ENCODE assay signal across 13 cellular contexts in the genomic region with DNA sequence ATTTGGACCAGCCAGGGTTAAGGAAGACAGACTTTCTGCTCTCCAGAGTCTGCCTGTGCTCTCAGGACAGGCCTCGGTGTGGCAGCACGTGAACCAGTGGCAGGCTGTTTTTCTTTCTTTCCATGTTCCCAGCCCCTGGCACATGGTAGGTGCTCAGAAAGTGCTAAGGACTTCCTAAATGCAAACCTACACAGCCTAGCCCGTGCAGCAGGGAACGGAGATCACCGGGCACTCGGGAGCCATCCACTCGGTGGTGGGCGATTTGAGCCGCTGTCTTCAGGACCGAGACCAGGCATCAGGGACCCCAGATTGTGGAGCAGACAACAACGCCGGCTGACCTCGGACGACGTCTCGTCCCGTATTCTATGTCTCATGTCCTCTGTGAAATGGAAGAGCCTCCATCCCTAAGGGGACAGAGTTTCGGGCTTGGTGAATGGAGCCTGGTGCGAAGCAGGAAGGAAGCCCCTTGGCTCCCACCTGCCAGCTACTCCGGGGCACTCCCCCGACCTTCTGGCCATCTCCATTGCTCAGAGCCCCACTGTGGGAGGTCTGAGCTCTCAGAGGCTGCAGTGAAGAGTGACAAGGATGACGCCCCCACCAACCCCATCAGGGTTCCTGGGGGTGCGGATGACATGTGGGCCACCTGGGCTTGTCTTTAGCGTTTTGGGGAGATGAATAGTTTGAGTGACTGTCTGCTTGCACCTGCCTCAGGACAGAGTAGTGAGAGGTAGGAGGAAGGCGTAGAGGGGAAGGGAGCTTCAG. TPM values are rescaled to one million over a fixed set of nuclear protein-coding genes. Genes with fewer than 3 reads are reported as not detected.
DNase-seq lines count a peak whose midpoint lies in the region; ATAC-seq, FAIRE-seq and TF ChIP-seq lines count a peak whose summit lies in the region.
"Had no signal": no experiment of that assay in that cellular context is flagged by ENCODE, and none has a peak within 500 bp of the region (broad histone marks: within the 10 kb centered on the region; RNA-seq: fewer than 3 reads in every experiment).

No MANE protein-coding gene starts in this region.

- intact Hi-C loops in activated naive CD4-positive, alpha-beta T cell treated with anti-CD3 and anti-CD28 coated beads for 36 hours (cut with micrococcal nuclease) = no loop called here

- peaks cover 45% of the 10 kb centered on the region for H3K4me1 Mint-ChIP-seq in activated naive CD8-positive, alpha-beta T cell (ENCODE audit: low read depth)
- H3K4me1 Mint-ChIP-seq in activated naive CD8-positive, alpha-beta T cell treated with anti-CD3 and anti-CD28 coated beads for 36 hours = peaks cover 31% of the 10 kb centered on the region
- H3K4me1 Mint-ChIP-seq in chondrocyte (ENCODE audit: low read depth) = peaks cover 10% of the 10 kb centered on the region
- peaks cover 22 to 62% (median 53%) of the 10 kb centered on the region in 4 donors for H3K4me1 Mint-ChIP-seq in naive thymus-derived CD8-positive, alpha-beta T cell
- peaks cover 33% of the 10 kb centered on the region for H3K4me1 Mint-ChIP-seq in activated naive CD4-positive, alpha-beta T cell treated with anti-CD3 and anti-CD28 coated beads for 36 hours (ENCODE audit: low read depth)

- H3K27me3 Mint-ChIP-seq in activated naive CD8-positive, alpha-beta T cell = no peaks in the 10 kb centered on the region
- no peaks in the 10 kb centered on the region for H3K27me3 Mint-ChIP-seq in activated naive CD8-positive, alpha-beta T cell treated with anti-CD3 and anti-CD28 coated beads for 36 hours
- no peaks in the 10 kb centered on the region for H3K27me3 Mint-ChIP-seq in chondrocyte (ENCODE audit: low read depth)
- no peaks in the 10 kb centered on the region for H3K27me3 Mint-ChIP-seq in naive thymus-derived CD8-positive, alpha-beta T cell
- H3K27me3 Mint-ChIP-seq in activated naive CD4-positive, alpha-beta T cell treated with anti-CD3 and anti-CD28 coated beads for 36 hours (ENCODE audit: low read depth) = no peaks in the 10 kb centered on the region
- H3K27me3 Mint-ChIP-seq: naive B cell; stimulated activated naive CD8-positive, alpha-beta T cell treated with anti-CD3 and anti-CD28 coated beads, Interleukin-15, Interleukin-2, amounts not matched to agents 100 ng/mL and 50 ng/mL, for 24 hours had no signal

- no peak for ATAC-seq in naive thymus-derived CD8-positive, alpha-beta T cell

- no peak for FAIRE-seq in HTR-8/SVneo (lab: Jason Lieb, UNC)

- H3K9me3 Mint-ChIP-seq in activated naive CD8-positive, alpha-beta T cell (ENCODE audit: low read depth) = no peaks in the 10 kb centered on the region
- H3K9me3 Mint-ChIP-seq in activated naive CD8-positive, alpha-beta T cell treated with anti-CD3 and anti-CD28 coated beads for 36 hours = no peaks in the 10 kb centered on the region
- no peaks in the 10 kb centered on the region for H3K9me3 Mint-ChIP-seq in chondrocyte (ENCODE audit: low read depth)
- no peaks in the 10 kb centered on the region for H3K9me3 Mint-ChIP-seq in naive thymus-derived CD8-positive, alpha-beta T cell
- no peaks in the 10 kb centered on the region for H3K9me3 Mint-ChIP-seq in activated naive CD4-positive, alpha-beta T cell treated with anti-CD3 and anti-CD28 coated beads for 36 hours
- H3K9me3 Mint-ChIP-seq: naive B cell; stimulated activated naive CD8-positive, alpha-beta T cell treated with anti-CD3 and anti-CD28 coated beads, Interleukin-15, Interleukin-2, amounts not matched to agents 100 ng/mL and 50 ng/mL, for 24 hours had no signal

- H3K36me3 Mint-ChIP-seq in activated naive CD8-positive, alpha-beta T cell = no peaks in the 10 kb centered on the region
- no peaks in the 10 kb centered on the region for H3K36me3 Mint-ChIP-seq in activated naive CD8-positive, alpha-beta T cell treated with anti-CD3 and anti-CD28 coated beads for 36 hours
- H3K36me3 Mint-ChIP-seq in chondrocyte (ENCODE audit: low read depth) = no peaks in the 10 kb centered on the region
- H3K36me3 Mint-ChIP-seq in naive thymus-derived CD8-positive, alpha-beta T cell = no peaks in the 10 kb centered on the region
- H3K36me3 Mint-ChIP-seq in activated naive CD4-positive, alpha-beta T cell treated with anti-CD3 and anti-CD28 coated beads for 36 hours (ENCODE audit: low read depth) = no peaks in the 10 kb centered on the region
- H3K36me3 Mint-ChIP-seq: naive B cell had no signal

- peak; percentile 21 for TF ChIP-seq CTCF in chondrocyte (IDR thresholded peaks at IDR 0.05)

- peak overlapping the region; percentile 8 for H3K4me3 Mint-ChIP-seq in activated naive CD8-positive, alpha-beta T cell
- no peak overlapping the region for H3K4me3 Mint-ChIP-seq in activated naive CD8-positive, alpha-beta T cell treated with anti-CD3 and anti-CD28 coated beads for 36 hours
- no peak overlapping the region for H3K4me3 Mint-ChIP-seq in chondrocyte (ENCODE audit: unreplicated experiment)
- peak overlapping the region in 2 of 10 donors; percentile 36 to 41 for H3K4me3 Mint-ChIP-seq in naive thymus-derived CD8-positive, alpha-beta T cell
- H3K4me3 Mint-ChIP-seq in activated naive CD4-positive, alpha-beta T cell treated with anti-CD3 and anti-CD28 coated beads for 36 hours = no peak overlapping the region
- H3K4me3 Mint-ChIP-seq: stimulated activated naive CD8-positive, alpha-beta T cell treated with anti-CD3 and anti-CD28 coated beads, Interleukin-15, Interleukin-2, amounts not matched to agents 100 ng/mL and 50 ng/mL, for 24 hours had no signal

- CTCF ChIA-PET in activated naive CD4-positive, alpha-beta T cell treated with anti-CD3 and anti-CD28 coated beads for 36 hours (lab: Charles Lee) = interaction anchor here (0.7 to 1.4 kb wide), 2 partner anchors 506 to 770 kb away, joined by 3 read pairs; no protein-coding TSS in a partner anchor

- no peak for DNase-seq in activated naive CD8-positive, alpha-beta T cell treated with anti-CD3 and anti-CD28 coated beads for 36 hours
- DNase-seq in chondrocyte (ENCODE audit: low spot score) = no peak
- DNase-seq in naive thymus-derived CD8-positive, alpha-beta T cell = no peak
- DNase-seq in ureter (ENCODE audit: low spot score) = peak; percentile 37
- DNase-seq in NCI-H1092 (lab: John Stamatoyannopoulos, UW) = no peak
- no peak for DNase-seq in activated naive CD4-positive, alpha-beta T cell treated with anti-CD3 and anti-CD28 coated beads for 36 hours
- no peak for DNase-seq in HTR-8/SVneo (ENCODE audit: insufficient read length, low spot score)
- DNase-seq: ACHN, naive B cell, NCI-H1694 treated with DMSO at 0.1 percent for 48 hours, WERI-Rb-1 had no signal

- no peak overlapping the region for H3K27ac Mint-ChIP-seq in activated naive CD8-positive, alpha-beta T cell
- no peak overlapping the region for H3K27ac Mint-ChIP-seq in activated naive CD8-positive, alpha-beta T cell treated with anti-CD3 and anti-CD28 coated beads for 36 hours
- H3K27ac Mint-ChIP-seq in chondrocyte (ENCODE audit: unreplicated experiment) = no peak overlapping the region
- H3K27ac Mint-ChIP-seq in naive thymus-derived CD8-positive, alpha-beta T cell = peak overlapping the region in 9 of 10 donors; percentile 19 to 72 (median 56)
- H3K27ac Mint-ChIP-seq in activated naive CD4-positive, alpha-beta T cell treated with anti-CD3 and anti-CD28 coated beads for 36 hours = no peak overlapping the region
- H3K27ac Mint-ChIP-seq: stimulated activated naive CD8-positive, alpha-beta T cell treated with anti-CD3 and anti-CD28 coated beads, Interleukin-15, Interleukin-2, amounts not matched to agents 100 ng/mL and 50 ng/mL, for 24 hours had no signal

- POLR2A ChIA-PET in naive thymus-derived CD8-positive, alpha-beta T cell (lab: Charles Lee) = interaction anchor here (1.4 to 7.1 kb wide), 4 partner anchors 25 to 307 kb away, joined by 4 to 230 read pairs (median 19); a partner anchor contains a TSS

RNA-seq across cellular contexts. Expression of a gene that starts 43.0 kb away (rescaled TPM):
- 100 to 1,000 TPM; 128 to 140 TPM for total RNA-seq in activated naive CD8-positive, alpha-beta T cell treated with anti-CD3 and anti-CD28 coated beads for 36 hours
- total RNA-seq in chondrocyte (22.7 to 29.0 TPM (median 24.4 TPM) in 3 replicates), ureter (81.0 TPM)
- total RNA-seq in naive thymus-derived CD8-positive, alpha-beta T cell = 100 to 1,000 TPM; 151 to 167 TPM
- 100 to 1,000 TPM in 2 of 3 donors, 10 to 100 TPM in 1; 95.8 to 123 (median 111) TPM for polyA plus RNA-seq in naive thymus-derived CD8-positive, alpha-beta T cell
- 100 to 1,000 TPM; 132 to 138 TPM for total RNA-seq in activated naive CD4-positive, alpha-beta T cell treated with anti-CD3 and anti-CD28 coated beads for 36 hours

Comparison
In these comparisons a context has a peak if more than half of its experiments do, and no peak if none do; other contexts are left out.
1. H3K27ac Mint-ChIP-seq: peak in naive thymus-derived CD8-positive, alpha-beta T cell (9 of 10); none in activated naive CD8-positive, alpha-beta T cell (single experiment), activated naive CD8-positive, alpha-beta T cell treated with anti-CD3 and anti-CD28 coated beads for 36 hours (single experiment), chondrocyte (single experiment) and activated naive CD4-positive, alpha-beta T cell treated with anti-CD3 and anti-CD28 coated beads for 36 hours (single experiment).